9 cellular contexts compared by ENCODE assay signal in genomic region chr13:26551255-26551654, GRCh38.
"Had no signal": no experiment of that assay in that cellular context is flagged by ENCODE, and none has a peak within 500 bp of the region (broad histone marks: within the 10 kb centered on the region; RNA-seq: fewer than 3 reads in every experiment).

No MANE protein-coding gene starts in this region.

- ATAC-seq: HCT116, HepG2, K562 had no signal

- DNase-seq: GOT3, H7, HFFc6, KG1 had no signal

- H3K27ac Mint-ChIP-seq: HFFc6 had no signal

- H3K9me3 Mint-ChIP-seq: HFFc6 had no signal

- H3K4me1 ChIP-seq: HAP-1 had no signal

- H3K4me3 Mint-ChIP-seq: HFFc6 had no signal

- H3K27ac ChIP-seq: HL-60 had no signal

- H3K9me3 ChIP-seq: HAP-1 had no signal

- H3K4me3 ChIP-seq: HAP-1, K562 had no signal

- H3K36me3 ChIP-seq: HAP-1 had no signal
